In the genomic region with DNA sequence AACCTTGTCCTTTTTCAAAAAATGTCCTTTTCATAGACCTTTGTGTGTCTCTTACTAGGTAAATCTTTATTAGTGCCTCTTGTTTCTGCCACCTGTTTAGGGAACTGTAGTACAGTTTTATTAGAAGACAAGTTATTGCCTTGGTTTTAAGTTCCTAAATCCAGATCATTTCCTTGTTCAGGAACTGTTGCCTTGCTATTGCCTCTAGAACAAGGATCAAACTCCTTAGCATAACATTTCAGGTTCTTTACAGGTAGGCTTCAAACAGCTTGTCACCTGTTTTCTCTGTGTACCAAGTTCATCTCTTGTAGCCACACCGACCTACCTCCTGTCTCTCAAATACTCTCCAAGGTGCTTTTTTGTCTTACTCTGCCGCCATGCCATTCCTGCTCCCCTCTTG, we compare ENCODE assay signal across 22 cellular contexts.
"Had no signal": no experiment of that assay in that cellular context is flagged by ENCODE, and none has a peak within 500 bp of the region (broad histone marks: within the 10 kb centered on the region; RNA-seq: fewer than 3 reads in every experiment).

No MANE protein-coding gene starts in this region.

- DNase-seq: IMR-90, Karpas-422, KG1, MM.1S, NCI-H1092 treated with DMSO at 0.1 percent for 48 hours, NCI-H1436, NCI-H187, NCI-H2029, NCI-H2081 treated with DMSO at 0.1 percent for 48 hours, NCI-H2171, NCI-H226, NCI-H446, NCI-H510A, NCI-H524 treated with DMSO at 0.1 percent for 48 hours, NCI-H69, NCI-H774, PC-3, SHP77, SK-N-SH had no signal

- H3K9me3 ChIP-seq: SK-N-SH had no signal

- ATAC-seq: HepG2, Panc1, PC-3 had no signal

- H3K27ac ChIP-seq: RWPE1 had no signal
